12 cellular contexts compared by ENCODE assay signal in the genomic region with DNA sequence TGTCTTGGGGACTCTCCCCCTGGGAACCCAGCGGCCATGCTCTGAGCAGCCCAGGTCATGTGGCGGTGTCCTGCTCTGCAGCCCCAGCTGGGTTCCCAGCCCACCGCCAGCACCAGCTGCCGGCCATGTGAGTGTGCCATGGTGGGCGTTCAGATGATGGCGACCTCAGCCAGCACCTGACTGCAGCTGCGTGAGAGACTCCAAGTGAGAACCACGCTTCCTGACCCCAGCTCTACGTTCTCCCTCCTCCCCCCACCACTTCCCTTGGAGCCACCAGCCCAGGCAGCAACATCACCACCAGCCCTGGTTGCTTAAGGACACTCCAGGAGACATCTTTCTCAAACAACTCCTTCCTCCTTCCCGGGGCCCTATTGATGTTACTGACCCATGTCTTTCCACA.
"Had no signal": no experiment of that assay in that cellular context is flagged by ENCODE, and none has a peak within 500 bp of the region (broad histone marks: within the 10 kb centered on the region; RNA-seq: fewer than 3 reads in every experiment).

No MANE protein-coding gene starts in this region.

- DNase-seq: activated CD4-positive, alpha-beta T cell treated with anti-CD3 and anti-CD28 coated beads, Interleukin-2, amount 50 U/mL, for 1 hour; activated naive CD4-positive, alpha-beta T cell treated with anti-CD3 and anti-CD28 coated beads, Interleukin-2, amount 10 ng/mL, durations not matched to agents 7 days and 5 days; activated T-cell treated with anti-CD3 and anti-CD28 coated beads, Interleukin-2, amount 50 U/mL, for 1 hour; foreskin melanocyte; heart left ventricle; immature natural killer cell; midbrain; pancreas; uterus had no signal

- H3K27me3 ChIP-seq: neural progenitor cell, pancreas, uterus had no signal

- H3K36me3 ChIP-seq: heart left ventricle, neural progenitor cell, pancreas, uterus had no signal

- H3K4me3 ChIP-seq: heart left ventricle, neural progenitor cell, pancreas, uterus had no signal

- ATAC-seq: heart left ventricle, pancreas, sciatic nerve had no signal

- H3K4me1 ChIP-seq: neural progenitor cell, pancreas, uterus had no signal

- H3K9me3 ChIP-seq: pancreas, uterus had no signal

- H3K27ac ChIP-seq: epithelial cell of prostate, heart left ventricle, neural progenitor cell, pancreas, uterus had no signal
